In genomic region chrX:2523911-2524310, GRCh38 we compare ENCODE assay signal across 1 cellular context.
TF ChIP-seq lines count a peak whose summit lies in the region.

No MANE protein-coding gene starts in this region.

TF ChIP-seq in H1, 55 proteins besides CTCF, POLR2A, EP300 and RAD21:
- TF ChIP-seq TAF1 (IDR thresholded peaks at IDR 0.05; ENCODE audit: low read depth, low read length): 0 out of 2 replicates have a peak, but pooled peaks have one; percentile 12
- TF ChIP-seq POU5F1 (IDR thresholded peaks at IDR 0.05; ENCODE audit: low read depth, low read length): no peak
- TF ChIP-seq SP1 (IDR thresholded peaks at IDR 0.05; ENCODE audit: low read depth, low read length): 0 out of 2 replicates have a peak, but pooled peaks have one; percentile 44
